Comparison of ENCODE assay signal across 34 cellular contexts in genomic region chr5:107043665-107044064, GRCh38.
"Had no signal": no experiment of that assay in that cellular context is flagged by ENCODE, and none has a peak within 500 bp of the region (broad histone marks: within the 10 kb centered on the region; RNA-seq: fewer than 3 reads in every experiment).

No MANE protein-coding gene starts in this region.

- H3K27me3 ChIP-seq: MG63 had no signal

- H3K36me3 ChIP-seq: MG63 had no signal

- H3K4me3 ChIP-seq: MG63 had no signal

- DNase-seq: Karpas-422, Kasumi-1, KG1, MG63, MM.1S, MV-4-11, NCI-H1048, NCI-H1092, NCI-H1092 treated with DMSO at 0.1 percent for 48 hours, NCI-H1105, NCI-H1105 treated with DMSO at 0.1 percent for 48 hours, NCI-H1417, NCI-H1417 treated with DMSO at 0.1 percent for 48 hours, NCI-H1436, NCI-H1436 treated with DMSO at 0.1 percent for 48 hours, NCI-H146, NCI-H1694, NCI-H1694 treated with DMSO at 0.1 percent for 48 hours, NCI-H187, NCI-H187 treated with DMSO at 0.1 percent for 48 hours, NCI-H1930, NCI-H2029, NCI-H2029 treated with DMSO at 0.1 percent for 48 hours, NCI-H2081, NCI-H2081 treated with DMSO at 0.1 percent for 48 hours, NCI-H2107, NCI-H2171, NCI-H2171 treated with DMSO at 0.1 percent for 48 hours, NCI-H2227 treated with DMSO at 0.1 percent for 48 hours, NCI-H226, NCI-H345, NCI-H446, NCI-H446 treated with DMSO at 0.1 percent for 48 hours had no signal

- H3K9me3 ChIP-seq: MG63 had no signal

- H3K27ac ChIP-seq: KMS-11 had no signal
